Comparison of ENCODE assay signal across 12 cellular contexts in the genomic region with DNA sequence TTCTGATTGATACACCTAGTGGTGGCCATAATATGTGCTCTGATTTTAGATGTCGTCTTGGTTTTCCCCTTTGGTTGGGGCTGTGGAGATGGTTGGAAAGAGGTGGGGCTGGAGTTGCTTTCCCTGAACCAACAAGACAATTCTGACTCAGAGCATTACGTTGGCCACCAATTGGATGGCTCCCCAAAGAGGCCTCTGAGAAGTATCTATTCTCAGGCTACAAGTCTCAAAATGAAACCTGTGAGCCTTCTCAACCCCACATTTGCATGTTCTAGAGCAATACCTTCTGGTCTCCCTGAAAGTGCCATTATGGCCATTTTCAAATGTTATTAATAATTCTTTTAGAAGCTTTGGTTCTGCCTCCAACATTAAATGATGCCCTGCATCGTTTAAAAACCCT.
DNase-seq lines count a peak whose midpoint lies in the region; ATAC-seq and TF ChIP-seq lines count a peak whose summit lies in the region.
"Had no signal": no experiment of that assay in that cellular context is flagged by ENCODE, and none has a peak within 500 bp of the region (broad histone marks: within the 10 kb centered on the region; RNA-seq: fewer than 3 reads in every experiment).

No MANE protein-coding gene starts in this region.

- POLR2A ChIA-PET in naive thymus-derived CD4-positive, alpha-beta T cell (lab: Charles Lee), result no interaction called here

- ATAC-seq in GM18858 (IDR thresholded peaks at IDR 0.05; ENCODE audit: unreplicated experiment) (peak; percentile 98), HG02981 (IDR thresholded peaks at IDR 0.05; ENCODE audit: unreplicated experiment) (peak; percentile 99)
- ATAC-seq in naive thymus-derived CD4-positive, alpha-beta T cell, result no peak
- ATAC-seq: gastroesophageal sphincter, lower lobe of right lung had no signal

- intact Hi-C loops in naive thymus-derived CD4-positive, alpha-beta T cell (cut with micrococcal nuclease), result no loop called here

- TF ChIP-seq CTCF in GM20000 (IDR thresholded peaks at IDR 0.05; ENCODE audit: extremely low read depth, missing control alignments) (no peak), OCI-LY3 (IDR thresholded peaks at IDR 0.05; ENCODE audit: low read depth, low read length) (no peak)

- H3K27ac ChIP-seq in OCI-LY3 (ENCODE audit: low read length), result no peak overlapping the region; the same call in 1 of the 2 replicates
- H3K27ac ChIP-seq in naive thymus-derived CD4-positive, alpha-beta T cell (ENCODE audit: low read depth, low read length), result no peak overlapping the region
- H3K27ac ChIP-seq: gastroesophageal sphincter, lower lobe of right lung had no signal

- DNase-seq in GM20000 (ENCODE audit: low spot score) (peak; percentile 73), DMS153 treated with DMSO at 0.1 percent for 48 hours (lab: John Stamatoyannopoulos, UW; ENCODE audit: unreplicated experiment) (no peak), H7 (no peak)
- no peak for DNase-seq in naive thymus-derived CD4-positive, alpha-beta T cell
- no peak for DNase-seq in effector CD8-positive, alpha-beta T cell (lab: John Stamatoyannopoulos, UW)
- DNase-seq: cerebellar nuclear complex, lower lobe of right lung had no signal

- no peak overlapping the region for H3K9ac ChIP-seq in OCI-LY3 (ENCODE audit: low read length)

- peaks cover 0 to 13% (median 0%) of the 10 kb centered on the region in 11 donors for H3K9me3 Mint-ChIP-seq in naive thymus-derived CD4-positive, alpha-beta T cell
- H3K9me3 Mint-ChIP-seq: activated T-helper 1 cell treated with anti-CD3 and anti-CD28 coated beads, Interleukin-12 subunit alpha, Interleukin-12 subunit beta, Interleukin-2, Interleukin-4 antibody, amounts not matched to agents 30 ng/mL and 10 ng/mL and 1 ng/mL, durations not matched to agents 14 hours and 24 hours and 36 hours had no signal

- H3K9me3 ChIP-seq in OCI-LY3 (ENCODE audit: insufficient read depth, low read length), result no peaks in the 10 kb centered on the region
- no peaks in the 10 kb centered on the region for H3K9me3 ChIP-seq in naive thymus-derived CD4-positive, alpha-beta T cell (ENCODE audit: control insufficient read depth in 2 of 3, low read length in 3 of 3)
- H3K9me3 ChIP-seq: gastroesophageal sphincter, lower lobe of right lung had no signal

- no peaks in the 10 kb centered on the region for H4K20me1 ChIP-seq in OCI-LY3 (ENCODE audit: insufficient read depth, low read length)

- H3K27me3 Mint-ChIP-seq in naive thymus-derived CD4-positive, alpha-beta T cell, result peaks cover 0 to 10% (median 0%) of the 10 kb centered on the region in 5 donors

- peaks cover 16% of the 10 kb centered on the region for H3K4me1 ChIP-seq in OCI-LY3 (ENCODE audit: low read length)
- no peaks in the 10 kb centered on the region for H3K4me1 ChIP-seq in naive thymus-derived CD4-positive, alpha-beta T cell (ENCODE audit: control insufficient read depth in 2 of 2, insufficient read depth in 2 of 2, low read length in 2 of 2)
- H3K4me1 ChIP-seq: lower lobe of right lung had no signal

- H3K4me2 ChIP-seq in OCI-LY3 (ENCODE audit: low read length), result peak overlapping the region; percentile 56

- H3K79me2 ChIP-seq in OCI-LY3 (ENCODE audit: low read length), result no peaks in the 10 kb centered on the region

- peak overlapping the region; percentile 6; the same call in 1 of the 2 replicates for H3K4me3 ChIP-seq in OCI-LY3 (ENCODE audit: low read length)
- H3K4me3 ChIP-seq in H7 (ENCODE audit: insufficient read depth, low read depth, low read length), result no peak overlapping the region
- no peak overlapping the region for H3K4me3 ChIP-seq in naive thymus-derived CD4-positive, alpha-beta T cell (ENCODE audit: low read length)
- H3K4me3 ChIP-seq: gastroesophageal sphincter, lower lobe of right lung had no signal

- H2AFZ ChIP-seq in OCI-LY3 (ENCODE audit: low read depth, low read length), result no peak overlapping the region

- H3K27ac Mint-ChIP-seq in naive thymus-derived CD4-positive, alpha-beta T cell, result no peak overlapping the region
- H3K27ac Mint-ChIP-seq: activated T-helper 1 cell treated with anti-CD3 and anti-CD28 coated beads, Interleukin-12 subunit alpha, Interleukin-12 subunit beta, Interleukin-2, Interleukin-4 antibody, amounts not matched to agents 30 ng/mL and 10 ng/mL and 1 ng/mL, durations not matched to agents 14 hours and 24 hours and 36 hours had no signal

- CTCF ChIA-PET in naive thymus-derived CD4-positive, alpha-beta T cell (lab: Charles Lee), result no interaction called here

- H3K36me3 Mint-ChIP-seq in naive thymus-derived CD4-positive, alpha-beta T cell, result no peaks in the 10 kb centered on the region

- H3K4me3 Mint-ChIP-seq in naive thymus-derived CD4-positive, alpha-beta T cell, result no peak overlapping the region
- H3K4me3 Mint-ChIP-seq: activated T-helper 1 cell treated with anti-CD3 and anti-CD28 coated beads, Interleukin-12 subunit alpha, Interleukin-12 subunit beta, Interleukin-2, Interleukin-4 antibody, amounts not matched to agents 30 ng/mL and 10 ng/mL and 1 ng/mL, durations not matched to agents 14 hours and 24 hours and 36 hours had no signal

- H3K27me3 ChIP-seq in OCI-LY3 (ENCODE audit: low read depth, low read length) (no peaks in the 10 kb centered on the region; the same call in 1 of the 2 replicates), H7 (ENCODE audit: control insufficient read depth, insufficient read depth, low read length) (no peaks in the 10 kb centered on the region)
- no peaks in the 10 kb centered on the region for H3K27me3 ChIP-seq in naive thymus-derived CD4-positive, alpha-beta T cell (ENCODE audit: control insufficient read depth in 2 of 2, insufficient read depth in 2 of 2, low read length in 2 of 2)
- H3K27me3 ChIP-seq: gastroesophageal sphincter had no signal

- no peaks in the 10 kb centered on the region for H3K4me1 Mint-ChIP-seq in naive thymus-derived CD4-positive, alpha-beta T cell

- H3K36me3 ChIP-seq in OCI-LY3 (replicated peaks; ENCODE audit: low read depth, low read length), result no peaks in the 10 kb centered on the region
- no peaks in the 10 kb centered on the region for H3K36me3 ChIP-seq in H7 (replicated peaks; ENCODE audit: control insufficient read depth, insufficient read depth, low read length)
- no peaks in the 10 kb centered on the region for H3K36me3 ChIP-seq in naive thymus-derived CD4-positive, alpha-beta T cell (ENCODE audit: control insufficient read depth in 2 of 3, insufficient read depth in 3 of 3, low read length in 3 of 3)
- H3K36me3 ChIP-seq: gastroesophageal sphincter, lower lobe of right lung had no signal
